8 cellular contexts compared by ENCODE assay signal in the genomic region with DNA sequence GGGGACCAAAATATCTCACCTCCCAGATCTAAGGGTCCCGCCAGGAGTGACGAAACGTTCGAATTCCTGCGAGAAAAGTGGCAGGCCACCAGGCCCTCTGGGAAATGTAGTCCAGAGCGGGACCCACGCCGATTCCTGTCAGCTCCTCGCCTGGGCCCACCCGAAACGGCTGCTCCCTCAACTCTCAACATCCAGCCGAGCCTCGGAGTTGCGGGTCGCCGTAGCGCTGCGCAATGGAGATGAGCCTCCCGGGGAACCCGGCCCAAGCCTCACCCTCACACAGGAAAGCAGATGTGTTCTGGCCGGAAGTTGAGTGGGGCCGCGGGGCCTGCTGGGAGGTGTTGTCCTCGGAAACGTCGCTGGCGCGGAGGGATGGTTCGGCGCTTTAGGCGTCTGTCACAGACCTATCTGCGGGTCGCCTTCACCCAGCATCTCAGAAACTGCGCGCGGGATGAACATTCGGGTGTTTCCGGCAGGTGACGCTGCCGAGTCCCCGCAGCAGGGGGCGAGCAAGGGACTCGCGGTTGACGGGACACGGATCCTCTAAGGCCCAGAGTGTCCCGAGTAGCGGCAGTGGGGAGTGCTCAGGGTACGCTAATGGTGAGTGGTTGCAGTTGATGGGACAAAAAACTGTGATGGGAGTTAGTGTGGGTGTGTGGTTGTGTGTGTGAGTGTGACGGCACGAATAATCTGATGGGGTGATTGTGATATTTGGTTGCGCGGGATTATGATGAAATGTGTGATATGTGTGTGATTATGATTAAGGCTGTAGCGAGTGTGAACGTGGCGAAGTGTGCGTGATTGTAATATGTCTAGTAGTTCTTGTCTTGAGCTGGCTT. TPM values are rescaled to one million over a fixed set of nuclear protein-coding genes. Genes with fewer than 3 reads are reported as not detected.
A peak's percentile ranks its signal among the peaks of the same experiment; 100 is the strongest.
DNase-seq lines count a peak whose midpoint lies in the region; ATAC-seq and TF ChIP-seq lines count a peak whose summit lies in the region.

Gene ZNF568 (plus strand): TSS at position 341 of the 839 bp plus-strand sequence. CDS start 6,439 bp downstream, outside the sequence.
Gene ZNF829 (minus strand): TSS at position 300 of the 839 bp plus-strand sequence. CDS start 1,124 bp downstream, outside the sequence.

- ATAC-seq in GM18520 (IDR thresholded peaks at IDR 0.05; ENCODE audit: unreplicated experiment) (peak; percentile 86), HG03103 (IDR thresholded peaks at IDR 0.05; ENCODE audit: low read depth, unreplicated experiment) (peak; percentile 84), lung (ENCODE audit: insufficient read depth, low FRiP score) (peak; percentile 97)

- peak within 1 kb of the TSS; percentile 82 for H3K4me3 ChIP-seq in lung

- peak; percentile 7 for TF ChIP-seq CTCF in lung (IDR thresholded peaks at IDR 0.05; ENCODE audit: control extremely low read depth, extremely low read depth)

- peaks cover 0 to 8% of the 10 kb centered on the region in 2 donors for H3K9me3 ChIP-seq in lung (ENCODE audit: control insufficient read depth in 2 of 2, insufficient read depth in 1 of 2, low read length in 1 of 2)

- peaks cover 2 to 14% of the 10 kb centered on the region in 2 donors for H3K36me3 ChIP-seq in lung (ENCODE audit: control insufficient read depth in 2 of 2, insufficient read depth in 2 of 2, low read length in 2 of 2)

- DNase-seq in A172 (ENCODE audit: low spot score): peak; percentile 76
- peak; percentile 58 for DNase-seq in NCI-H460 (ENCODE audit: extremely low read depth, low read depth)
- peak; percentile 95 for DNase-seq in activated CD8-positive, alpha-beta memory T cell treated with anti-CD3 and anti-CD28 coated beads for 24 hours
- DNase-seq in effector CD4-positive, alpha-beta T cell: peak; percentile 92
- DNase-seq in lung (ENCODE audit: low spot score): peak; percentile 88
- peak; percentile 70 to 79 (median 78) for DNase-seq in stimulated activated CD4-positive, alpha-beta T cell treated with anti-CD3 and anti-CD28 coated beads, TNF-alpha, amount 100 ng/mL, for 1 hour (ENCODE audit: low read depth in 3 of 3, low spot score in 1 of 3)

- peak within 1 kb of the TSS; percentile 96 to 98 for H3K27ac ChIP-seq in lung (ENCODE audit: low read depth in 1 of 2, low read length in 1 of 2)

- peaks cover 0 to 5% of the 10 kb centered on the region in 2 donors for H3K4me1 ChIP-seq in lung (ENCODE audit: control insufficient read depth in 2 of 2, insufficient read depth in 2 of 2, low read length in 2 of 2)

- WGBS in lung, 2 donors: 0 to 1% methylated on average over 57 of the region's 57 CpGs

- H3K27me3 ChIP-seq in lung (ENCODE audit: control insufficient read depth, insufficient read depth): no peaks in the 10 kb centered on the region

RNA-seq across cellular contexts. Expression of gene ZNF568, which starts in this region (rescaled TPM):
- total RNA-seq in A172 (2014; rRNA removed; shearing (Covaris generic)): 8.2 and 10.0 TPM in 2 replicates
- 6.9 and 7.4 TPM in 2 replicates for total RNA-seq in NCI-H460 (2014; rRNA removed; shearing (Covaris generic))
- polyA plus RNA-seq in NCI-H460 (2014; cell fraction: nucleus; rRNA removed): 2.0 and 2.6 TPM in 2 replicates
- total RNA-seq in lung: 10 to 100 TPM in 1 of 2 donors, 1 to 10 TPM in 1; 9.0 to 25.3 TPM
- 1 to 10 TPM; 2.5 to 3.2 TPM for polyA plus RNA-seq in lung

RNA-seq across cellular contexts. Expression of gene ZNF829, which starts in this region (rescaled TPM):
- 4.3 and 5.4 TPM in 2 replicates for total RNA-seq in A172 (2014; rRNA removed; shearing (Covaris generic))
- total RNA-seq in NCI-H460 (2014; rRNA removed; shearing (Covaris generic)): 2.1 and 2.2 TPM in 2 replicates
- polyA plus RNA-seq in NCI-H460 (2014; cell fraction: nucleus; rRNA removed): 0.60 and 0.62 TPM in 2 replicates
- total RNA-seq in lung: 1 to 10 TPM; 2.3 to 4.2 TPM
- polyA plus RNA-seq in lung: under 1 TPM; 0.65 to 0.81 TPM

Comparison
In these comparisons a context has a peak if more than half of its experiments do, and no peak if none do; other contexts are left out.
1. Peak in every context shown above with its lines: DNase-seq, ATAC-seq, H3K4me3 ChIP-seq and H3K27ac ChIP-seq.